ENCODE assay signal across 7 cellular contexts in genomic region chr5:134523543-134524136, GRCh38. TPM values are rescaled to one million over a fixed set of nuclear protein-coding genes. Genes with fewer than 3 reads are reported as not detected.
DNase-seq lines count a peak whose midpoint lies in the region; ATAC-seq and TF ChIP-seq lines count a peak whose summit lies in the region.

No MANE protein-coding gene starts in this region.

- H3K4me1 ChIP-seq in hepatocyte (ENCODE audit: insufficient read depth), result peaks cover 17% of the 10 kb centered on the region

- peaks cover 7% of the 10 kb centered on the region for H4K20me1 ChIP-seq in hepatocyte (ENCODE audit: insufficient read depth, poor library complexity, severe bottlenecking)

- peak overlapping the region; percentile 94 for H3K4me2 ChIP-seq in hepatocyte

- H3K9me3 ChIP-seq in hepatocyte (ENCODE audit: low read depth), result no peaks in the 10 kb centered on the region

- intact Hi-C loops in activated CD4-positive, alpha-beta memory T cell treated with anti-CD3 and anti-CD28 coated beads for 36 hours (cut with micrococcal nuclease), result loop anchor here (2.0 to 10.0 kb wide), 2 partner anchors 57 to 349 kb away; partner anchors contain the start of gene SKP1

- H3K9me2 ChIP-seq in hepatocyte (replicated peaks; ENCODE audit: insufficient read depth), result no peaks in the 10 kb centered on the region

- in situ Hi-C loops in GM13976 (cut with MboI; ENCODE audit: low sequenced_read_pairs, unreplicated experiment), result no loop called here

- WGBS in hepatocyte (ENCODE audit: low lambda C conversion rate, missing lambda C conversion rate), result 36% methylated on average over 8 of the region's 8 CpGs

- H2AFZ ChIP-seq in hepatocyte, result peak overlapping the region; percentile 86

- CTCF ChIA-PET in activated CD4-positive, alpha-beta memory T cell treated with anti-CD3 and anti-CD28 coated beads for 36 hours (lab: Charles Lee), result interaction anchor here (0.6 to 6.6 kb wide), 8 partner anchors 9 to 381 kb away, joined by 3 to 65 read pairs (median 3); partner anchors contain the start of genes CDKN2AIPNL and PCBD2

- no peak for ATAC-seq in stimulated activated effector memory CD8-positive, alpha-beta T cell treated with anti-CD3 and anti-CD28 coated beads, Interleukin-12 subunit alpha, Interleukin-12 subunit beta, amount 100 ng/mL, for 72 hours
- no peak for ATAC-seq in GM21619 (IDR thresholded peaks at IDR 0.05; ENCODE audit: unreplicated experiment)

- H3K36me3 ChIP-seq in hepatocyte (replicated peaks; ENCODE audit: insufficient read depth, low read depth), result no peaks in the 10 kb centered on the region

- H3K4me3 ChIP-seq in hepatocyte, result peak overlapping the region; percentile 59

- TF ChIP-seq CTCF in hepatocyte (IDR thresholded peaks at IDR 0.05; ENCODE audit: poor library complexity) (no peak), GM13976 (IDR thresholded peaks at IDR 0.05; ENCODE audit: borderline replicate concordance, control extremely low read depth, extremely low read depth, insufficient read depth, missing control alignments) (no peak), GM10266 (IDR thresholded peaks at IDR 0.05; ENCODE audit: control insufficient read depth, insufficient read depth, low read depth, missing control alignments) (no peak)

- H3K79me2 ChIP-seq in hepatocyte, result peaks cover 16% of the 10 kb centered on the region

- H3K4me1 Mint-ChIP-seq in activated CD4-positive, alpha-beta memory T cell treated with anti-CD3 and anti-CD28 coated beads for 36 hours (ENCODE audit: low read depth), result peaks cover 17% of the 10 kb centered on the region
- peaks cover 8% of the 10 kb centered on the region for H3K4me1 Mint-ChIP-seq in stimulated activated effector memory CD8-positive, alpha-beta T cell treated with anti-CD3 and anti-CD28 coated beads, Interleukin-12 subunit alpha, Interleukin-12 subunit beta, amount 100 ng/mL, for 72 hours

- H3K27ac ChIP-seq in hepatocyte, result peak overlapping the region; percentile 99

- POLR2A ChIA-PET in activated CD4-positive, alpha-beta memory T cell treated with anti-CD3 and anti-CD28 coated beads for 36 hours (lab: Charles Lee), result interaction anchor here (0.9 to 2.1 kb wide), 6 partner anchors 13 to 519 kb away, joined by 3 to 10 read pairs (median 7); partner anchors contain the start of genes CDKN2AIPNL, UBE2B and VDAC1

- H3K9me3 Mint-ChIP-seq in activated CD4-positive, alpha-beta memory T cell treated with anti-CD3 and anti-CD28 coated beads for 36 hours, result no peaks in the 10 kb centered on the region
- H3K9me3 Mint-ChIP-seq in stimulated activated effector memory CD8-positive, alpha-beta T cell treated with anti-CD3 and anti-CD28 coated beads, Interleukin-12 subunit alpha, Interleukin-12 subunit beta, amount 100 ng/mL, for 72 hours, result no peaks in the 10 kb centered on the region

- H3K4me3 Mint-ChIP-seq in activated CD4-positive, alpha-beta memory T cell treated with anti-CD3 and anti-CD28 coated beads for 36 hours, result peak overlapping the region; percentile 96
- peak overlapping the region; percentile 88 for H3K4me3 Mint-ChIP-seq in stimulated activated effector memory CD8-positive, alpha-beta T cell treated with anti-CD3 and anti-CD28 coated beads, Interleukin-12 subunit alpha, Interleukin-12 subunit beta, amount 100 ng/mL, for 72 hours

- H3K27me3 Mint-ChIP-seq in activated CD4-positive, alpha-beta memory T cell treated with anti-CD3 and anti-CD28 coated beads for 36 hours, result no peaks in the 10 kb centered on the region

- no peaks in the 10 kb centered on the region for H3K27me3 ChIP-seq in hepatocyte

- peak overlapping the region; percentile 98 for H3K27ac Mint-ChIP-seq in activated CD4-positive, alpha-beta memory T cell treated with anti-CD3 and anti-CD28 coated beads for 36 hours
- peak overlapping the region; percentile 94 for H3K27ac Mint-ChIP-seq in stimulated activated effector memory CD8-positive, alpha-beta T cell treated with anti-CD3 and anti-CD28 coated beads, Interleukin-12 subunit alpha, Interleukin-12 subunit beta, amount 100 ng/mL, for 72 hours

- H3K36me3 Mint-ChIP-seq in activated CD4-positive, alpha-beta memory T cell treated with anti-CD3 and anti-CD28 coated beads for 36 hours, result peaks cover 2% of the 10 kb centered on the region
- peaks cover 32% of the 10 kb centered on the region for H3K36me3 Mint-ChIP-seq in stimulated activated effector memory CD8-positive, alpha-beta T cell treated with anti-CD3 and anti-CD28 coated beads, Interleukin-12 subunit alpha, Interleukin-12 subunit beta, amount 100 ng/mL, for 72 hours

- DNase-seq in HT-29 (ENCODE audit: low spot score) (peak; percentile 35), hepatocyte (ENCODE audit: low spot score) (no peak), GM13976 (ENCODE audit: low spot score) (no peak), GM10266 (ENCODE audit: extremely low spot score) (no peak)
- no peak for DNase-seq in activated CD4-positive, alpha-beta memory T cell treated with anti-CD3 and anti-CD28 coated beads for 36 hours
- DNase-seq in stimulated activated effector memory CD8-positive, alpha-beta T cell treated with anti-CD3 and anti-CD28 coated beads, Interleukin-12 subunit alpha, Interleukin-12 subunit beta, amount 100 ng/mL, for 72 hours (ENCODE audit: low spot score in 2 of 2), result no peak

RNA-seq across cellular contexts. Expression of gene JADE2, which starts 1.8 kb away (rescaled TPM):
- total RNA-seq in HT-29 (2014; rRNA removed; shearing (Covaris generic)), result 47.6 and 50.1 TPM in 2 replicates
- 10 to 100 TPM; 79.4 to 81.6 TPM for total RNA-seq in activated CD4-positive, alpha-beta memory T cell treated with anti-CD3 and anti-CD28 coated beads for 36 hours
- total RNA-seq in hepatocyte, result 35.4 and 36.1 TPM in 2 replicates
- 14.9 and 15.2 TPM in 2 replicates for polyA plus RNA-seq in hepatocyte
